Comparison of ENCODE assay signal across 8 cellular contexts in genomic region chr3:48685603-48686511, GRCh38. TPM values are rescaled to one million over a fixed set of nuclear protein-coding genes. Genes with fewer than 3 reads are reported as not detected.
A peak's percentile ranks its signal among the peaks of the same experiment; 100 is the strongest.
DNase-seq lines count a peak whose midpoint lies in the region; ATAC-seq and TF ChIP-seq lines count a peak whose summit lies in the region.

TSS of gene NCKIPSD (minus strand) at chr3:48685915. CDS start at chr3:48685807, 108 bp downstream.

- H3K36me3 Mint-ChIP-seq in activated CD4-positive, alpha-beta T cell treated with anti-CD3 and anti-CD28 coated beads, Interleukin-2, amount 10 ng/mL, durations not matched to agents 7 days and 5 days (ENCODE audit: low read depth): peaks cover 38% of the 10 kb centered on the region

- H3K27ac ChIP-seq in left lung: peak within 1 kb of the TSS; percentile 77 to 83

- intact Hi-C loops in left lung (cut with DNase I): no loop called here

- H3K9me3 Mint-ChIP-seq in activated CD4-positive, alpha-beta T cell treated with anti-CD3 and anti-CD28 coated beads, Interleukin-2, amount 10 ng/mL, durations not matched to agents 7 days and 5 days: no peaks in the 10 kb centered on the region

- H3K27ac Mint-ChIP-seq in activated CD4-positive, alpha-beta T cell treated with anti-CD3 and anti-CD28 coated beads, Interleukin-2, amount 10 ng/mL, durations not matched to agents 7 days and 5 days: peak within 1 kb of the TSS; percentile 89

- H3K27me3 Mint-ChIP-seq in activated CD4-positive, alpha-beta T cell treated with anti-CD3 and anti-CD28 coated beads, Interleukin-2, amount 10 ng/mL, durations not matched to agents 7 days and 5 days: no peaks in the 10 kb centered on the region

- no peak for DNase-seq in BJ (ENCODE audit: low read depth)
- DNase-seq in NCI-H748 (lab: John Stamatoyannopoulos, UW; ENCODE audit: unreplicated experiment): peak; percentile 85
- DNase-seq in activated CD4-positive, alpha-beta T cell treated with anti-CD3 and anti-CD28 coated beads, Interleukin-2, amount 10 ng/mL, durations not matched to agents 7 days and 5 days: peak; percentile 91
- peak; percentile 72 for DNase-seq in dedifferentiated amniotic fluid mesenchymal stem cell (ENCODE audit: extremely low spot score)
- DNase-seq in left lung: peak; percentile 90 to 99
- peak; percentile 92 for DNase-seq in stimulated activated CD4-positive, alpha-beta T cell treated with anti-CD3 and anti-CD28 coated beads, Interleukin-4, amount 100 ng/mL, for 1 hour

- H3K27me3 ChIP-seq in BJ (ENCODE audit: control insufficient read depth, insufficient read depth, low read length) (no peaks in the 10 kb centered on the region), left lung (no peaks in the 10 kb centered on the region)

- H3K4me3 ChIP-seq in BJ (ENCODE audit: low read depth, low read length) (peak within 1 kb of the TSS; percentile 67), left lung (peak within 1 kb of the TSS; percentile 78 to 97)

- H3K4me1 Mint-ChIP-seq in activated CD4-positive, alpha-beta T cell treated with anti-CD3 and anti-CD28 coated beads, Interleukin-2, amount 10 ng/mL, durations not matched to agents 7 days and 5 days: peaks cover 25% of the 10 kb centered on the region

- H3K4me3 Mint-ChIP-seq in activated CD4-positive, alpha-beta T cell treated with anti-CD3 and anti-CD28 coated beads, Interleukin-2, amount 10 ng/mL, durations not matched to agents 7 days and 5 days: peak within 1 kb of the TSS; percentile 89

- POLR2A ChIA-PET in BJ (lab: Charles Lee): interaction anchor here (0.6 to 1.0 kb wide), 2 partner anchors 20 to 51 kb away, joined by 4 read pairs; partner anchors contain the start of gene SLC26A6
- POLR2A ChIA-PET in activated CD4-positive, alpha-beta T cell treated with anti-CD3 and anti-CD28 coated beads, Interleukin-2, amount 10 ng/mL, durations not matched to agents 7 days and 5 days (lab: Charles Lee): no interaction called here

- TF ChIP-seq CTCF in BJ (IDR thresholded peaks at IDR 0.05; ENCODE audit: insufficient read depth, low read depth, low read length) (peak; percentile 72), left lung (IDR thresholded peaks at IDR 0.05) (peak; percentile 77 to 90)

- H3K4me1 ChIP-seq in left lung: peaks cover 8 to 25% of the 10 kb centered on the region in 2 donors

- peaks cover 39% of the 10 kb centered on the region for H3K36me3 ChIP-seq in BJ (ENCODE audit: control insufficient read depth, insufficient read depth, low read length)
- peaks cover 0 to 54% of the 10 kb centered on the region in 2 donors for H3K36me3 ChIP-seq in left lung

- no peaks in the 10 kb centered on the region for H3K9me3 ChIP-seq in left lung

- CTCF ChIA-PET in BJ (lab: Yijun Ruan, JAX): interaction anchor here (0.6 to 1.8 kb wide), 16 partner anchors 10 to 259 kb away, joined by 3 to 13 read pairs (median 4); partner anchors contain the start of gene CELSR3
- CTCF ChIA-PET in activated CD4-positive, alpha-beta T cell treated with anti-CD3 and anti-CD28 coated beads, Interleukin-2, amount 10 ng/mL, durations not matched to agents 7 days and 5 days (lab: Charles Lee): interaction anchor here (0.6 to 1.7 kb wide), 21 partner anchors 10 to 972 kb away, joined by 3 to 8 read pairs (median 4); partner anchors contain the start of genes CELSR3, IP6K2 and SLC26A6

- ATAC-seq in GM19025 (IDR thresholded peaks at IDR 0.05; ENCODE audit: low read depth, unreplicated experiment) (peak; percentile 84), HG03196 (IDR thresholded peaks at IDR 0.05; ENCODE audit: unreplicated experiment) (peak; percentile 74), left lung (peak; percentile 97)

RNA-seq across cellular contexts. Expression of gene NCKIPSD, which starts in this region (rescaled TPM):
- polyA plus RNA-seq in BJ (2011; rRNA removed): 21.5 and 34.9 TPM in 2 replicates
- polyA minus RNA-seq in BJ (2011; rRNA and poly(A)+ RNA removed): 38.7 and 54.5 TPM in 2 replicates
- 10 to 100 TPM; 41.5 to 42.6 TPM for total RNA-seq in activated CD4-positive, alpha-beta T cell treated with anti-CD3 and anti-CD28 coated beads, Interleukin-2, amount 10 ng/mL, durations not matched to agents 7 days and 5 days
- total RNA-seq in left lung: 10 to 100 TPM; 15.6 to 16.0 TPM
